In genomic region chr1:205325334-205325884, GRCh38 we compare ENCODE assay signal across 9 cellular contexts. TPM values are rescaled to one million over a fixed set of nuclear protein-coding genes. Genes with fewer than 3 reads are reported as not detected.
A peak's percentile ranks its signal among the peaks of the same experiment; 100 is the strongest.
DNase-seq lines count a peak whose midpoint lies in the region; ATAC-seq, FAIRE-seq and TF ChIP-seq lines count a peak whose summit lies in the region.
"Had no signal": no experiment of that assay in that cellular context is flagged by ENCODE, and none has a peak within 500 bp of the region (broad histone marks: within the 10 kb centered on the region; RNA-seq: fewer than 3 reads in every experiment).

No MANE protein-coding gene starts in this region.

- DNase-seq in DMS 273 (lab: John Stamatoyannopoulos, UW; ENCODE audit: unreplicated experiment): peak; percentile 83
- DNase-seq in HTR-8/SVneo (ENCODE audit: insufficient read length, low spot score): peak; percentile 85
- peak; percentile 40 for DNase-seq in NOMO-1 treated with dmso at 0.1 percent for 144 hours (lab: John Stamatoyannopoulos, UW; ENCODE audit: unreplicated experiment)
- DNase-seq in activated T-cell treated with anti-CD3 and anti-CD28 coated beads for 4 hours: peak; percentile 44
- DNase-seq in fibroblast of gingiva (ENCODE audit: low read depth): peak; percentile 70
- DNase-seq in natural killer cell: peak; percentile 43
- DNase-seq in cortex of kidney (lab: John Stamatoyannopoulos, UW): no peak

- intact Hi-C loops in natural killer cell (cut with micrococcal nuclease): loop anchor here (1.0 kb wide), 1 partner anchor 52 kb away; no protein-coding TSS in a partner anchor

- peak; percentile 83 for TF ChIP-seq CTCF in natural killer cell (IDR thresholded peaks at IDR 0.05)

- no peak overlapping the region for H3K4me3 Mint-ChIP-seq in natural killer cell

- no peaks in the 10 kb centered on the region for H3K36me3 Mint-ChIP-seq in natural killer cell

- H3K27ac Mint-ChIP-seq in natural killer cell: no peak overlapping the region

- peaks cover 24 to 34% of the 10 kb centered on the region in 2 donors for H3K4me1 Mint-ChIP-seq in natural killer cell

- no peaks in the 10 kb centered on the region for H3K9me3 Mint-ChIP-seq in natural killer cell

- peak; percentile 28 for FAIRE-seq in HTR-8/SVneo (lab: Jason Lieb, UNC)

- peaks cover 8 to 11% of the 10 kb centered on the region in 2 donors for H3K27me3 Mint-ChIP-seq in natural killer cell (ENCODE audit: low read depth in 2 of 2)

- ATAC-seq in natural killer cell (peak in 2 of 3 donors; percentile 30 to 37), GM19023 (IDR thresholded peaks at IDR 0.05; ENCODE audit: unreplicated experiment) (no peak)

RNA-seq across cellular contexts. Expression of gene NUAK2, which starts 3.9 kb away (rescaled TPM):
- total RNA-seq in natural killer cell: 10 to 100 TPM; 17.3 to 21.7 (median 21.5) TPM

RNA-seq across cellular contexts. Expression of gene KLHDC8A, which starts 31.3 kb away (rescaled TPM):
- not detected for total RNA-seq in natural killer cell
- total RNA-seq: subcutaneous adipose tissue had no signal
